In genomic region chr12:69514111-69514510, GRCh38 we compare ENCODE assay signal across 16 cellular contexts.
"Had no signal": no experiment of that assay in that cellular context is flagged by ENCODE, and none has a peak within 500 bp of the region (broad histone marks: within the 10 kb centered on the region; RNA-seq: fewer than 3 reads in every experiment).

No MANE protein-coding gene starts in this region.

- H3K27me3 ChIP-seq: dorsolateral prefrontal cortex, heart left ventricle, neutrophil, thyroid gland had no signal

- H3K27ac Mint-ChIP-seq: activated naive CD8-positive, alpha-beta T cell treated with anti-CD3 and anti-CD28 coated beads, Interleukin-2, amount 10 ng/mL, durations not matched to agents 7 days and 5 days; activated T-helper 1 cell treated with anti-CD3 and anti-CD28 coated beads, Interleukin-12 subunit alpha, Interleukin-12 subunit beta, Interleukin-2, Interleukin-4 antibody, amounts not matched to agents 30 ng/mL and 10 ng/mL and 1 ng/mL, durations not matched to agents 14 hours and 24 hours and 36 hours; endodermal cell; stimulated activated effector memory CD8-positive, alpha-beta T cell treated with anti-CD3 and anti-CD28 coated beads, Interleukin-12 subunit alpha, Interleukin-12 subunit beta, amount 100 ng/mL, for 72 hours had no signal

- H3K9me3 Mint-ChIP-seq: activated naive CD8-positive, alpha-beta T cell treated with anti-CD3 and anti-CD28 coated beads, Interleukin-2, amount 10 ng/mL, durations not matched to agents 7 days and 5 days; activated T-helper 1 cell treated with anti-CD3 and anti-CD28 coated beads, Interleukin-12 subunit alpha, Interleukin-12 subunit beta, Interleukin-2, Interleukin-4 antibody, amounts not matched to agents 30 ng/mL and 10 ng/mL and 1 ng/mL, durations not matched to agents 14 hours and 24 hours and 36 hours; stimulated activated effector memory CD8-positive, alpha-beta T cell treated with anti-CD3 and anti-CD28 coated beads, Interleukin-12 subunit alpha, Interleukin-12 subunit beta, amount 100 ng/mL, for 72 hours had no signal

- H3K4me3 Mint-ChIP-seq: activated naive CD8-positive, alpha-beta T cell treated with anti-CD3 and anti-CD28 coated beads, Interleukin-2, amount 10 ng/mL, durations not matched to agents 7 days and 5 days; activated T-helper 1 cell treated with anti-CD3 and anti-CD28 coated beads, Interleukin-12 subunit alpha, Interleukin-12 subunit beta, Interleukin-2, Interleukin-4 antibody, amounts not matched to agents 30 ng/mL and 10 ng/mL and 1 ng/mL, durations not matched to agents 14 hours and 24 hours and 36 hours; endodermal cell; stimulated activated effector memory CD8-positive, alpha-beta T cell treated with anti-CD3 and anti-CD28 coated beads, Interleukin-12 subunit alpha, Interleukin-12 subunit beta, amount 100 ng/mL, for 72 hours had no signal

- H3K4me3 ChIP-seq: dorsolateral prefrontal cortex, heart left ventricle, lung, thyroid gland had no signal

- H3K27me3 Mint-ChIP-seq: activated naive CD8-positive, alpha-beta T cell treated with anti-CD3 and anti-CD28 coated beads, Interleukin-2, amount 10 ng/mL, durations not matched to agents 7 days and 5 days had no signal

- H3K36me3 Mint-ChIP-seq: stimulated activated effector memory CD8-positive, alpha-beta T cell treated with anti-CD3 and anti-CD28 coated beads, Interleukin-12 subunit alpha, Interleukin-12 subunit beta, amount 100 ng/mL, for 72 hours had no signal

- DNase-seq: activated CD4-positive, alpha-beta T cell treated with anti-CD3 and anti-CD28 coated beads, Interleukin-2, amount 50 U/mL, for 1 hour; activated CD8-positive, alpha-beta memory T cell treated with anti-CD3 and anti-CD28 coated beads for 24 hours; activated naive CD8-positive, alpha-beta T cell treated with anti-CD3 and anti-CD28 coated beads, Interleukin-2, amount 10 ng/mL, durations not matched to agents 7 days and 5 days; anterior cingulate cortex; dorsolateral prefrontal cortex; endodermal cell; heart left ventricle; midbrain; retina had no signal

- H3K36me3 ChIP-seq: heart left ventricle, neutrophil, thyroid gland had no signal

- FAIRE-seq: frontal cortex, urothelium cell line had no signal
